ENCODE assay signal across 12 cellular contexts in the genomic region with DNA sequence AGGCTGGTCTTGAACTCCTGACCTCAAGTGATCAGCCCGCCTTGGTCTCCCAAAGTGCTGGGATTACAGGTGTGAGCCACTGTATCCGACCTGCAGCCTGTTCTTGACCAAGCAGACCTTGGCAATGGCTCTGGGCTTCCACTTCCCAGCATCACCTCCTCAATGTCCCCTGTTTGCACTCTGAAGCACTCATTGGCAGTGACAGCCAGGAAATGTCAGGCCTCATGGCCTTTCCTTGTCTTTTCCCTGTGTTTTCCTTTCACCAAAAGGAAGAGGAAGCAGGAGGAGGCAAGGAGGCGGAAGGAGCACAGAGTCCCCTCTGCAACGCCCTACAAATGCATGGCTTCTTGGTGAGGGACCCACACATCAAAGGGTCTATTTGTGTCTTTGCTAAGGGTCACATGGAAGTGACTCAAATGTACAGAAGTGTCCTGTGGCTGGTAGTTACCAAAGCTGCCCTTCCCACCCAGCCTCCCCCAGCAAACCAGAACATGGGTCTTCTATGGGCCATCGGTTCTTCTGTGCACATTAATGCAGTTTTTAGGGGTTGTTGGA.
"Had no signal": no experiment of that assay in that cellular context is flagged by ENCODE, and none has a peak within 500 bp of the region (broad histone marks: within the 10 kb centered on the region; RNA-seq: fewer than 3 reads in every experiment).

No MANE protein-coding gene starts in this region.

- H3K4me3 Mint-ChIP-seq: activated CD4-positive, alpha-beta T cell treated with anti-CD3 and anti-CD28 coated beads, Interleukin-2, amount 10 ng/mL, durations not matched to agents 24 days and 14 days; activated naive CD8-positive, alpha-beta T cell treated with anti-CD3 and anti-CD28 coated beads, Interleukin-2, amount 50 U/mL, for 24 hours; nephron; WTC11 had no signal

- ATAC-seq: activated naive CD8-positive, alpha-beta T cell treated with anti-CD3 and anti-CD28 coated beads, Interleukin-2, amount 50 U/mL, for 24 hours; SK-N-SH treated with all-trans-retinoic acid at 6 μM for 48 hours; WTC11 had no signal

- DNase-seq: activated CD4-positive, alpha-beta T cell treated with anti-CD3 and anti-CD28 coated beads, Interleukin-2, amount 10 ng/mL, durations not matched to agents 24 days and 14 days; activated naive CD8-positive, alpha-beta T cell treated with anti-CD3 and anti-CD28 coated beads, Interleukin-2, amount 50 U/mL, for 24 hours; activated T-cell treated with anti-CD3 and anti-CD28 coated beads, Interleukin-2, amount 50 U/mL, for 48 hours; hippocampal formation; kidney glomerular epithelial cell; stimulated activated CD4-positive, alpha-beta T cell treated with anti-CD3 and anti-CD28 coated beads, Interleukin-4, amount 100 ng/mL, for 4 hours; T-helper 17 cell; thyroid gland had no signal

- H3K27ac ChIP-seq: thyroid gland, vagina had no signal

- H3K27me3 Mint-ChIP-seq: activated CD4-positive, alpha-beta T cell treated with anti-CD3 and anti-CD28 coated beads, Interleukin-2, amount 10 ng/mL, durations not matched to agents 24 days and 14 days; activated naive CD8-positive, alpha-beta T cell treated with anti-CD3 and anti-CD28 coated beads, Interleukin-2, amount 50 U/mL, for 24 hours; T-helper 17 cell had no signal

- H3K4me3 ChIP-seq: thyroid gland, vagina had no signal

- H3K36me3 ChIP-seq: thyroid gland had no signal

- H3K27ac Mint-ChIP-seq: activated naive CD8-positive, alpha-beta T cell treated with anti-CD3 and anti-CD28 coated beads, Interleukin-2, amount 50 U/mL, for 24 hours; nephron; T-helper 17 cell; WTC11 had no signal

- H3K9me3 ChIP-seq: thyroid gland, vagina had no signal

- H3K27me3 ChIP-seq: thyroid gland, vagina had no signal
